Comparison of ENCODE assay signal across 8 cellular contexts in the genomic region with DNA sequence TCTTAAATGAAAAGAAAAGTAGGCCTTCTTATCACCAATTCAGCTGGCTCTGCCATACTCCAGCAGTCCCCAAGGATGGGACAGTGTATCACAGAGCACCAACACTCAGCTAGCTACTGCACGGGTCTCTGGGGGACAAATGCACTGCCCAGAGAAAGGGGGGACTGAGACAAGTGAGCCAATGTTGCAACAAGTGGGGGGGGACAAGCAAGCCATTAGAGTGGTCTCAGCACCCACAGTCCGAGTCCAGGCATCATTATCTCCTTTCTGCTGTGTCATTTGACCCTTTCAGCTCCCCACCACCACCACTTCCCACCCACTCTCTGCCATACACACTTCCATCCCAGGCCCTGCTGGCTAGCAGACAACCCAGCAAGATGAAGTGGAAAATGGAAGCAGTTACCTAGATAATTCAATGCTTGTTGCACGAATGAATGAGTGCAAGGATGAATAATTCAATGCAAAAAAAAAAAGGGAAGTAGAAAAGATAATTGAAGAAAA. TPM values are rescaled to one million over a fixed set of nuclear protein-coding genes. Genes with fewer than 3 reads are reported as not detected.
"Had no signal": no experiment of that assay in that cellular context is flagged by ENCODE, and none has a peak within 500 bp of the region (broad histone marks: within the 10 kb centered on the region; RNA-seq: fewer than 3 reads in every experiment).

No MANE protein-coding gene starts in this region.

- H3K27ac ChIP-seq: GM23248, HL-60 had no signal

- FAIRE-seq: HepG2 had no signal

- H3K9me3 ChIP-seq: HAP-1 had no signal

- H3K4me1 ChIP-seq: HAP-1 had no signal

- ATAC-seq: HCT116, HepG2 had no signal

- H3K9ac ChIP-seq: GM23248 had no signal

- DNase-seq: GM23248, GOT3, H7 had no signal

- H3K4me3 ChIP-seq: GM23248, HAP-1 had no signal

- H3K36me3 ChIP-seq: HAP-1 had no signal

RNA-seq across cellular contexts. Expression of a gene that starts 7.0 kb away (rescaled TPM):
- total RNA-seq: HepG2, HT1080 had no signal
- polyA plus RNA-seq: GM23248, HepG2 had no signal
